8 cellular contexts compared by ENCODE assay signal in the genomic region with DNA sequence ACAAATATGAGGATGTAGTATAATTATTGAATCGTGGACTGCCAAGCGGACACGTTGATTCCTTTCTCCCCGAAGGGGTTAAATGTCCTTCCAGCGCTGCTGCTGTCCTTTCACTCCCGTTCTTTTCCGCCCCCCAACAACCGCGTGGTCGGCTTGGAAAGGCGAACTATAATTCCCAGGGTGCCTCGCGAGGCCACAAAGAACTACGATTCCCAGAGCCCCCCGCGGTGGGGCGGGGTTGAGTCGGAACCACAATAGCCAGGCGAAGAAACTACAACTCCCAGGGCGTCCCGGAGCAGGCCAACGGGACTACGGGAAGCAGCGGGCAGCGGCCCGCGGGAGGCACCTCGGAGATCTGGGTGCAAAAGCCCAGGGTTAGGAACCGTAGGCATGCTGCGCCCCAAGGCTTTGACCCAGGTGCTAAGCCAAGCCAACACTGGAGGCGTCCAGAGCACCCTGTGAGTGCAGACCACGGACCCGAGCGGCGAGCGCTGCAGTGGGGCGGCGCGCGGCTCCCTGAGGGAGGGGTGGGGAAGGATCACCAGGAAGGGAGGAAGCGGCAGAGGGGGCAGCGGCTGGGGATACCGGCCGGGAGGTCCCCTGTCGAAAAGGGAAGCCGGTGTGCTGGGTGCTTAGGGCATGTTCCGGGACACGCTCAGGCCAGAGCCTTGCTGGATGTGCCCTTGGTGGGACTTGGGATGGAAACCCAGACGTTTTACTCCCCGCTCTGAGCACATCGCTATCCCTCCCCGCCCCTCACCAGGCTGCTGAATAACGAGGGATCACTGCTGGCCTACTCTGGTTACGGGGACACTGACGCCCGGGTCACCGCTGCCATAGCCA. TPM values are rescaled to one million over a fixed set of nuclear protein-coding genes. Genes with fewer than 3 reads are reported as not detected.
A peak's percentile ranks its signal among the peaks of the same experiment; 100 is the strongest.
DNase-seq lines count a peak whose midpoint lies in the region; ATAC-seq, FAIRE-seq and TF ChIP-seq lines count a peak whose summit lies in the region.

A gene (plus strand): TSS at position 283 of the 843 bp plus-strand sequence. CDS start 108 bp downstream, at position 391.

- peaks cover 13% of the 10 kb centered on the region for H3K79me2 ChIP-seq in SU-DHL-6 (ENCODE audit: insufficient read depth, low read length)

- H3F3A ChIP-seq in SU-DHL-6 (ENCODE audit: insufficient read depth): peaks cover 10% of the 10 kb centered on the region

- no peaks in the 10 kb centered on the region for H4K20me1 ChIP-seq in SU-DHL-6 (ENCODE audit: low read depth, low read length)

- H3K9me3 Mint-ChIP-seq in activated naive CD8-positive, alpha-beta T cell treated with anti-CD3 and anti-CD28 coated beads, Interleukin-2, amount 10 ng/mL, durations not matched to agents 7 days and 5 days: no peaks in the 10 kb centered on the region

- intact Hi-C loops in Right ventricle myocardium inferior (cut with DNase I): loop anchor here (5.0 kb wide), 1 partner anchor 122 kb away; a partner anchor contains a TSS
- intact Hi-C loops in pancreas (cut with DNase I): no loop called here
- intact Hi-C loops in tibial artery (cut with DNase I; ENCODE audit: low total_unique reads): no loop called here

- POLR2A ChIA-PET in activated naive CD8-positive, alpha-beta T cell treated with anti-CD3 and anti-CD28 coated beads, Interleukin-2, amount 10 ng/mL, durations not matched to agents 7 days and 5 days (lab: Charles Lee): no interaction called here

- peak within 1 kb of the TSS; percentile 85 for H3K27ac Mint-ChIP-seq in activated naive CD8-positive, alpha-beta T cell treated with anti-CD3 and anti-CD28 coated beads, Interleukin-2, amount 10 ng/mL, durations not matched to agents 7 days and 5 days

- 0% methylated on average over 56 to 57 of the region's 57 CpGs for WGBS in pancreas, 2 donors

- H3K27ac ChIP-seq in SU-DHL-6 (ENCODE audit: low read depth, low read length) (peak within 1 kb of the TSS; percentile 88), pancreas (peak within 1 kb of the TSS; percentile 89 to 92 (median 90)), tibial artery (peak within 1 kb of the TSS; percentile 84 to 96)

- peaks cover 19% of the 10 kb centered on the region for H3K4me1 Mint-ChIP-seq in activated naive CD8-positive, alpha-beta T cell treated with anti-CD3 and anti-CD28 coated beads, Interleukin-2, amount 10 ng/mL, durations not matched to agents 7 days and 5 days

- H3K27me3 Mint-ChIP-seq in activated naive CD8-positive, alpha-beta T cell treated with anti-CD3 and anti-CD28 coated beads, Interleukin-2, amount 10 ng/mL, durations not matched to agents 7 days and 5 days: no peaks in the 10 kb centered on the region

- peaks cover 5% of the 10 kb centered on the region for H3K36me3 Mint-ChIP-seq in activated naive CD8-positive, alpha-beta T cell treated with anti-CD3 and anti-CD28 coated beads, Interleukin-2, amount 10 ng/mL, durations not matched to agents 7 days and 5 days

- H3K9ac ChIP-seq in SU-DHL-6 (ENCODE audit: low read length): peak within 1 kb of the TSS; percentile 91

- TF ChIP-seq CTCF in GM10266 (IDR thresholded peaks at IDR 0.05; ENCODE audit: control insufficient read depth, insufficient read depth, low read depth, missing control alignments) (no peak), SU-DHL-6 (IDR thresholded peaks at IDR 0.05; ENCODE audit: insufficient read depth, low read length, poor library complexity, severe bottlenecking) (no peak), pancreas (IDR thresholded peaks at IDR 0.05) (no peak), tibial artery (IDR thresholded peaks at IDR 0.05) (no peak)

- no peaks in the 10 kb centered on the region for H3K9me2 ChIP-seq in SU-DHL-6 (replicated peaks; ENCODE audit: insufficient read depth, low read length)

- H3K4me2 ChIP-seq in SU-DHL-6 (ENCODE audit: low read depth, low read length, poor library complexity, severe bottlenecking): peak within 1 kb of the TSS; percentile 98

- FAIRE-seq in pancreas (lab: Jason Lieb, UNC): peak; percentile 66

- peak within 1 kb of the TSS; percentile 81 for H2AFZ ChIP-seq in SU-DHL-6 (ENCODE audit: low read depth, low read length, severe bottlenecking)

- peak within 1 kb of the TSS; percentile 96 for H3K4me3 Mint-ChIP-seq in activated naive CD8-positive, alpha-beta T cell treated with anti-CD3 and anti-CD28 coated beads, Interleukin-2, amount 10 ng/mL, durations not matched to agents 7 days and 5 days

- H3K9me3 ChIP-seq in SU-DHL-6 (ENCODE audit: insufficient read depth, low read length): no peaks in the 10 kb centered on the region
- H3K9me3 ChIP-seq in pancreas: no peaks in the 10 kb centered on the region
- H3K9me3 ChIP-seq in tibial artery: no peaks in the 10 kb centered on the region

- ATAC-seq in HG02678 (IDR thresholded peaks at IDR 0.05; ENCODE audit: unreplicated experiment): peak; percentile 71
- ATAC-seq in activated naive CD8-positive, alpha-beta T cell treated with anti-CD3 and anti-CD28 coated beads, Interleukin-2, amount 10 ng/mL, durations not matched to agents 7 days and 5 days (ENCODE audit: low read depth): peak; percentile 75
- peak; percentile 92 for ATAC-seq in Right ventricle myocardium inferior
- ATAC-seq in pancreas: peak; percentile 88 to 94 (median 90)

- peak within 1 kb of the TSS; percentile 84 for H3K4me3 ChIP-seq in SU-DHL-6 (ENCODE audit: insufficient read depth, low read length, poor library complexity, severe bottlenecking)
- H3K4me3 ChIP-seq in pancreas: peak within 1 kb of the TSS; percentile 57 to 99 (median 92)
- H3K4me3 ChIP-seq in tibial artery: peak within 1 kb of the TSS; percentile 72 to 88

- no peaks in the 10 kb centered on the region for H3K27me3 ChIP-seq in SU-DHL-6 (ENCODE audit: low read length)
- no peaks in the 10 kb centered on the region for H3K27me3 ChIP-seq in pancreas
- H3K27me3 ChIP-seq in tibial artery: no peaks in the 10 kb centered on the region

- H3K4me1 ChIP-seq in pancreas (peaks cover 0 to 12% (median 8%) of the 10 kb centered on the region in 3 donors), tibial artery (peaks cover 0 to 35% (median 20%) of the 10 kb centered on the region in 4 donors)

- DNase-seq in GM10266 (ENCODE audit: extremely low spot score) (peak; percentile 95), NCI-H128 (lab: John Stamatoyannopoulos, UW; ENCODE audit: unreplicated experiment) (peak; percentile 99), Right ventricle myocardium inferior (ENCODE audit: missing footprints) (peak; percentile 99), pancreas (peak; percentile 95 to 98 (median 98)), tibial artery (peak; percentile 99)
- peak; percentile 96 for DNase-seq in activated naive CD8-positive, alpha-beta T cell treated with anti-CD3 and anti-CD28 coated beads, Interleukin-2, amount 10 ng/mL, durations not matched to agents 7 days and 5 days

- no peaks in the 10 kb centered on the region for H3K36me3 ChIP-seq in SU-DHL-6 (ENCODE audit: low read length)
- H3K36me3 ChIP-seq in pancreas: no peaks in the 10 kb centered on the region
- peaks cover 0 to 33% (median 18%) of the 10 kb centered on the region in 3 donors for H3K36me3 ChIP-seq in tibial artery

RNA-seq across cellular contexts. Expression of the gene that starts here (rescaled TPM):
- 10 to 100 TPM; 50.9 to 52.6 TPM for total RNA-seq in activated naive CD8-positive, alpha-beta T cell treated with anti-CD3 and anti-CD28 coated beads, Interleukin-2, amount 10 ng/mL, durations not matched to agents 7 days and 5 days
- total RNA-seq in Right ventricle myocardium inferior (63.8 TPM), pancreas (10 to 100 TPM; 31.7 to 40.1 (median 32.1) TPM)
- 10 to 100 TPM; 59.4 to 60.1 TPM for polyA plus RNA-seq in pancreas

Comparison
In these comparisons a context has a peak if more than half of its experiments do, and no peak if none do; other contexts are left out.
1. Peak in every context shown above with its lines: DNase-seq, ATAC-seq, H3K4me3 ChIP-seq and H3K27ac ChIP-seq.